8 cellular contexts compared by ENCODE assay signal in genomic region chr1:43946244-43947060, GRCh38. TPM values are rescaled to one million over a fixed set of nuclear protein-coding genes. Genes with fewer than 3 reads are reported as not detected.
DNase-seq lines count a peak whose midpoint lies in the region; ATAC-seq and TF ChIP-seq lines count a peak whose summit lies in the region.

IPO13 (plus strand) TSS chr1:43946950; CDS start chr1:43947601, 651 bp downstream.

- no TSS peak for BruUV-seq in mammary epithelial cell (replicated peaks; lab: Mats Ljungman, UMichigan)

- H3K36me3 ChIP-seq in WERI-Rb-1 (peaks cover 14% of the 10 kb centered on the region), mammary epithelial cell (ENCODE audit: insufficient read depth, low read length) (peaks cover 4% of the 10 kb centered on the region)

- DNase-seq in AG04450 (ENCODE audit: low read depth, low spot score), result peak; percentile 84
- DNase-seq in NCI-H2171 treated with DMSO at 0.1 percent for 48 hours (lab: John Stamatoyannopoulos, UW), result peak; percentile 95
- DNase-seq in WERI-Rb-1, result peak; percentile 97
- peak; percentile 96 for DNase-seq in mammary epithelial cell
- DNase-seq in iPS-NIHi7 (ENCODE audit: extremely low spot score), result peak; percentile 98
- DNase-seq in smooth muscle cell of the brain vasculature (ENCODE audit: low read depth, low spot score), result peak; percentile 78

- H3K27ac ChIP-seq in AG04450 (ENCODE audit: low read depth, low read length), result peak within 1 kb of the TSS; percentile 82
- peak within 1 kb of the TSS; percentile 100 for H3K27ac ChIP-seq in WERI-Rb-1
- H3K27ac ChIP-seq in mammary epithelial cell (ENCODE audit: insufficient read depth, low read depth, low read length), result peak within 1 kb of the TSS; percentile 84

- H3K4me2 ChIP-seq in mammary epithelial cell (ENCODE audit: insufficient read depth, low read depth, low read length), result peak within 1 kb of the TSS; percentile 99

- TF ChIP-seq CTCF in AG04450 (IDR thresholded peaks at IDR 0.05; ENCODE audit: low read depth, low read length) (peak; percentile 46), WERI-Rb-1 (IDR thresholded peaks at IDR 0.05; ENCODE audit: low read depth, low read length) (peak; percentile 85), mammary epithelial cell (conservative IDR thresholded peaks at IDR 0.05 in 1 of 2, IDR thresholded peaks at IDR 0.05 in 1 of 2; ENCODE audit: extremely low read depth in 1 of 2, insufficient read depth in 1 of 2, low read depth in 1 of 2, low read length in 2 of 2) (peak; percentile 35 to 82)

- H2AFZ ChIP-seq in mammary epithelial cell (ENCODE audit: low read depth, low read length), result peak within 1 kb of the TSS; percentile 85

- H3K4me3 ChIP-seq in AG04450 (ENCODE audit: low read depth, low read length) (peak within 1 kb of the TSS; percentile 91), WERI-Rb-1 (ENCODE audit: low read depth, low read length) (peak within 1 kb of the TSS; percentile 66), mammary epithelial cell (replicated peaks in 1 of 3; ENCODE audit: insufficient read depth in 1 of 3, low read depth in 2 of 3, low read length in 3 of 3) (peak within 1 kb of the TSS; percentile 89 to 97 (median 96))

- in situ Hi-C loops in mammary epithelial cell (cut with MboI; ENCODE audit: low sequenced_read_pairs in 2 of 2), result loop anchor here (10.0 to 25.0 kb wide), 3 partner anchors 182 to 409 kb away; partner anchors contain the start of genes KDM4A (in 1 of the 2) and PTPRF (in 1 of the 2)

- 2% methylated on average over 58 of the region's 73 CpGs for WGBS in mammary epithelial cell (ENCODE audit: low coverage, missing lambda C conversion rate)

- ATAC-seq in GM18868 (IDR thresholded peaks at IDR 0.05; ENCODE audit: unreplicated experiment) (peak; percentile 90), HG03108 (IDR thresholded peaks at IDR 0.05; ENCODE audit: unreplicated experiment) (peak; percentile 94)

- intact Hi-C loops in mammary epithelial cell (cut with micrococcal nuclease), result loop anchor here (1.0 kb wide), 6 partner anchors 9 to 417 kb away; partner anchors contain the start of gene KDM4A

- H3K4me1 ChIP-seq in mammary epithelial cell (ENCODE audit: insufficient read depth, low read length), result peaks cover 19% of the 10 kb centered on the region

- peaks cover 61% of the 10 kb centered on the region for H3K79me2 ChIP-seq in mammary epithelial cell (ENCODE audit: insufficient read depth, low read length)

- dilution Hi-C loops in mammary epithelial cell (cut with HindIII; ENCODE audit: low sequenced_read_pairs), result loop anchor here (25.0 kb wide), 1 partner anchor 409 kb away; the partner anchor contains the start of gene PTPRF

- H4K20me1 ChIP-seq in mammary epithelial cell (ENCODE audit: insufficient read depth, low read length), result no peaks in the 10 kb centered on the region

- CTCF ChIA-PET in AG04450 (lab: Charles Lee) (interaction anchor here (0.6 to 7.5 kb wide), 8 partner anchors 9 to 183 kb away, joined by 3 to 80 read pairs (median 7); partner anchors contain the start of genes ARTN and DPH2), mammary epithelial cell (lab: Charles Lee; ENCODE audit: low non-redundant PET) (interaction anchor here (0.9 kb wide), 1 partner anchor 11 kb away, joined by 3 read pairs; no protein-coding TSS in a partner anchor)

- H3K9me3 ChIP-seq in AG04450 (ENCODE audit: control insufficient read depth, insufficient read depth, low read length) (no peaks in the 10 kb centered on the region; the same call in 1 of the 2 replicates), WERI-Rb-1 (ENCODE audit: severe bottlenecking) (no peaks in the 10 kb centered on the region), mammary epithelial cell (replicated peaks; ENCODE audit: insufficient read depth, low read length) (no peaks in the 10 kb centered on the region)

- POLR2A ChIA-PET in AG04450 (lab: Yijun Ruan, JAX), result interaction anchor here (0.6 to 1.6 kb wide), 5 partner anchors 12 to 296 kb away, joined by 3 to 5 read pairs (median 4); partner anchors contain the start of genes ATP6V0B, DPH2 and KDM4A

- H3K9ac ChIP-seq in mammary epithelial cell (ENCODE audit: insufficient read depth, low read length), result peak within 1 kb of the TSS; percentile 79

- H3K27me3 ChIP-seq in AG04450 (ENCODE audit: control insufficient read depth, insufficient read depth, low read length) (no peaks in the 10 kb centered on the region), WERI-Rb-1 (ENCODE audit: insufficient read depth, low read depth, severe bottlenecking) (no peaks in the 10 kb centered on the region), mammary epithelial cell (ENCODE audit: insufficient read depth, low read length) (no peaks in the 10 kb centered on the region)

RNA-seq across cellular contexts. Expression of gene IPO13, which starts in this region (rescaled TPM):
- 11.2 and 16.1 TPM in 2 replicates for polyA plus RNA-seq in AG04450 (2011; rRNA removed)
- 31.2 and 43.9 TPM in 2 replicates for polyA minus RNA-seq in AG04450 (2011; rRNA and poly(A)+ RNA removed)
- 10 to 100 TPM; 35.5 to 53.0 TPM for total RNA-seq in mammary epithelial cell
- 38.6 TPM for polyA plus RNA-seq in mammary epithelial cell
- 64.5 TPM for polyA minus RNA-seq in mammary epithelial cell

Comparison
In these comparisons a context has a peak if more than half of its experiments do, and no peak if none do; other contexts are left out.
1. Peak in every context shown above with its lines: DNase-seq, ATAC-seq, H3K4me3 ChIP-seq and H3K27ac ChIP-seq.